ENCODE assay signal across 17 cellular contexts in the genomic region with DNA sequence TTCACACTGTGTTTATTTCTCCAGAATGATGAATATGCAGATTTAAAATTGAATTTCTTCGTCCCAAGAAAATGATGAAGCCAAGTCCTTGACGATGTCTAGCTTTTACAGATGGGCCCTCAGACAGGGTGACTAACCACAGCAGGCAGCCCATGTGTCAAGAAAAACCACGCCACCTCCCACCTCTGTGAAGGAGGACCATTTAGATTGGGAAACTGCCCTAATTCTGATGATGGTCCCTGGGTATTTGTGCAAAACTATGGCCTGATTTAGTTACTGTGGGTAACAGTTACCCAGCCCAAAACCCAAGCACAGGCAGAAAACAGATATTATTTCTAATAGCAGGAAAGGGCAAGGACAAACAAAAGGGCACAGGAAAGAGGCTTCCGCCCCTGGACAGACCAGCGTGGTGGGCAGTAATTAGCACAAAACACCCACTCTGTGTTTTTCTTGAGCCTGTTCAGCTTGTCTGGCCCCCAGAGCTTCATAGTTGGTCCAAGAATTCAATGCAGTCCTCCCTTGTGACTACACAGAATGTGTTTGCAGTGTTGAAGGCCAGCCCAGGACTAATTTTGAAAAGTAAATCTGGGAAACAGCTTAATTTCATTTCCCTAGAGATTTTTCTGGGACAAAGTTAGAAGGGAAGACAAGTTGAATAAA. TPM values are rescaled to one million over a fixed set of nuclear protein-coding genes. Genes with fewer than 3 reads are reported as not detected.
DNase-seq lines count a peak whose midpoint lies in the region; ATAC-seq, FAIRE-seq and TF ChIP-seq lines count a peak whose summit lies in the region.
"Had no signal": no experiment of that assay in that cellular context is flagged by ENCODE, and none has a peak within 500 bp of the region (broad histone marks: within the 10 kb centered on the region; RNA-seq: fewer than 3 reads in every experiment).

No MANE protein-coding gene starts in this region.

- no peak for TF ChIP-seq RAD21 in IMR-90 (IDR thresholded peaks at IDR 0.05; ENCODE audit: low read length)

- DNase-seq in IMR-90, result peak; percentile 6
- DNase-seq in chondrocyte (ENCODE audit: low spot score), result no peak
- DNase-seq in UCSD-AML1 (lab: John Stamatoyannopoulos, UW; ENCODE audit: unreplicated experiment), result no peak
- no peak for DNase-seq in frontal cortex (ENCODE audit: low spot score in 2 of 2)
- no peak for DNase-seq in NCI-H1048 (lab: John Stamatoyannopoulos, UW)
- DNase-seq: activated CD4-positive, alpha-beta T cell treated with anti-CD3 and anti-CD28 coated beads, Interleukin-2, amount 50 U/mL, for 4 hours; activated T-cell treated with anti-CD3 and anti-CD28 coated beads, Interleukin-2, amount 50 U/mL, for 72 hours; amniotic stem cell; glutamatergic neuron; NCI-H1930; right lobe of liver; T-helper 9 cell had no signal

- H3K27ac ChIP-seq in IMR-90 (ENCODE audit: insufficient read depth, low read length) (no peak overlapping the region), mesodermal cell (ENCODE audit: low read depth, low read length, severe bottlenecking) (peak overlapping the region; percentile 33), subcutaneous abdominal adipose tissue (ENCODE audit: low read depth, low read length) (peak overlapping the region; percentile 96)
- H3K27ac ChIP-seq: right lobe of liver had no signal

- H3K4ac ChIP-seq in IMR-90 (ENCODE audit: low read depth, low read length), result no peak overlapping the region

- H3K27me3 ChIP-seq in IMR-90 (ENCODE audit: control insufficient read depth, insufficient read depth, low read length), result no peaks in the 10 kb centered on the region; the same call in 1 of the 2 replicates
- H3K27me3 ChIP-seq in subcutaneous abdominal adipose tissue (ENCODE audit: control insufficient read depth in 5 of 5, insufficient read depth in 4 of 5, low read length in 5 of 5), result no peaks in the 10 kb centered on the region
- H3K27me3 ChIP-seq: right lobe of liver had no signal

- dilution Hi-C loops in IMR-90 (cut with HindIII; ENCODE audit: low sequenced_read_pairs, unreplicated experiment), result no loop called here

- H4K91ac ChIP-seq in IMR-90 (ENCODE audit: insufficient read depth, low read depth, low read length), result no peak overlapping the region

- no peak overlapping the region for H2BK20ac ChIP-seq in IMR-90 (ENCODE audit: low read depth, low read length)

- H3K18ac ChIP-seq in IMR-90 (ENCODE audit: low read depth, low read length), result no peak overlapping the region

- no peaks in the 10 kb centered on the region for H4K20me1 ChIP-seq in IMR-90 (ENCODE audit: insufficient read depth, low read length)

- H3K9ac ChIP-seq in IMR-90 (ENCODE audit: low read depth, low read length), result no peak overlapping the region
- peak overlapping the region; percentile 29 to 63 (median 53) for H3K9ac ChIP-seq in subcutaneous abdominal adipose tissue (ENCODE audit: low read length in 5 of 5)

- no peak overlapping the region for H3K56ac ChIP-seq in IMR-90 (ENCODE audit: extremely low read depth, insufficient read depth, low read length)

- H3K9me1 ChIP-seq in IMR-90 (ENCODE audit: insufficient read depth, low read length), result no peaks in the 10 kb centered on the region; the same call in 1 of the 2 replicates

- H4K8ac ChIP-seq in IMR-90 (ENCODE audit: low read depth in 2 of 2, low read length in 2 of 2), result no peak overlapping the region

- H3K4me3 ChIP-seq in IMR-90 (ENCODE audit: insufficient read depth, low read depth, low read length) (no peak overlapping the region), mesodermal cell (ENCODE audit: extremely low read depth, insufficient read depth, low read length, poor library complexity, severe bottlenecking) (no peak overlapping the region), subcutaneous abdominal adipose tissue (ENCODE audit: low read depth in 1 of 5, low read length in 5 of 5) (peak overlapping the region in 3 of 5 donors; percentile 17 to 51 (median 19))
- H3K4me3 ChIP-seq: right lobe of liver had no signal

- in situ Hi-C loops in IMR-90 (cut with MboI; ENCODE audit: low sequenced_read_pairs), result loop anchor here (25.0 kb wide), 1 partner anchor 1283 kb away; no protein-coding TSS in a partner anchor

- no peak overlapping the region for H2AFZ ChIP-seq in IMR-90 (replicated peaks; ENCODE audit: low read length, poor library complexity)

- H3K4me1 Mint-ChIP-seq in chondrocyte (ENCODE audit: low read depth), result peaks cover 19% of the 10 kb centered on the region
- H3K4me1 Mint-ChIP-seq: B cell had no signal

- H2AK5ac ChIP-seq in IMR-90 (ENCODE audit: low read depth, low read length), result no peak overlapping the region

- WGBS in IMR-90 (ENCODE audit: extremely low coverage in 2 of 2, insufficient read length in 1 of 2), 2 experiments, result no CpG with 5 or more reads among the region's 5 CpGs
- WGBS in mesodermal cell (ENCODE audit: insufficient coverage in 2 of 2), 2 experiments, result 83 to 85% methylated on average over 2 to 3 of the region's 5 CpGs

- H2BK120ac ChIP-seq in IMR-90 (ENCODE audit: low read depth, low read length), result no peak overlapping the region

- no TSS peak for BruUV-seq in IMR-90 (replicated peaks; lab: Mats Ljungman, UMichigan)

- no peak overlapping the region for H3K14ac ChIP-seq in IMR-90 (replicated peaks; ENCODE audit: low read depth, low read length)

- H4K5ac ChIP-seq in IMR-90 (ENCODE audit: low read depth, low read length), result no peak overlapping the region

- TF ChIP-seq POLR2A in IMR-90 (IDR thresholded peaks at IDR 0.05; ENCODE audit: low read depth, low read length), result no peak

- no peak overlapping the region for H3K4me3 Mint-ChIP-seq in chondrocyte (ENCODE audit: unreplicated experiment)
- H3K4me3 Mint-ChIP-seq: activated T-cell treated with anti-CD3 and anti-CD28 coated beads, Interleukin-2, amount 50 U/mL, for 72 hours; B cell had no signal

- peak overlapping the region; percentile 37 for H3K27ac Mint-ChIP-seq in chondrocyte (ENCODE audit: unreplicated experiment)
- H3K27ac Mint-ChIP-seq: activated T-cell treated with anti-CD3 and anti-CD28 coated beads, Interleukin-2, amount 50 U/mL, for 72 hours; B cell had no signal

- POLR2A ChIA-PET in IMR-90 (lab: Charles Lee; ENCODE audit: unreplicated experiment), result no interaction called here

- H2AK9ac ChIP-seq in IMR-90 (replicated peaks; ENCODE audit: low read depth, low read length, poor library complexity), result no peak overlapping the region

- no peak overlapping the region for H3K4me2 ChIP-seq in IMR-90 (ENCODE audit: low read depth, low read length)

- H3K27me3 Mint-ChIP-seq in chondrocyte (ENCODE audit: low read depth), result no peaks in the 10 kb centered on the region
- H3K27me3 Mint-ChIP-seq: B cell had no signal

- TF ChIP-seq CTCF in IMR-90 (conservative IDR thresholded peaks at IDR 0.05; ENCODE audit: low read depth, low read length), result no peak
- no peak for TF ChIP-seq CTCF in chondrocyte (IDR thresholded peaks at IDR 0.05)

- H3K36me3 Mint-ChIP-seq in chondrocyte (ENCODE audit: low read depth), result no peaks in the 10 kb centered on the region

- intact Hi-C loops in IMR-90 (cut with micrococcal nuclease), result no loop called here

- no peaks in the 10 kb centered on the region for H3K9me3 Mint-ChIP-seq in chondrocyte (ENCODE audit: low read depth)
- H3K9me3 Mint-ChIP-seq: activated T-cell treated with anti-CD3 and anti-CD28 coated beads, Interleukin-2, amount 50 U/mL, for 72 hours had no signal

- peak; percentile 32; the same call in 1 of the 2 replicates for ATAC-seq in IMR-90 (ENCODE audit: low read depth)
- ATAC-seq in GM18502 (IDR thresholded peaks at IDR 0.05; ENCODE audit: poor library complexity, unreplicated experiment), result no peak
- ATAC-seq: activated T-cell treated with anti-CD3 and anti-CD28 coated beads, Interleukin-2, amount 50 U/mL, for 72 hours; right lobe of liver had no signal

- no peak overlapping the region for H2BK15ac ChIP-seq in IMR-90 (ENCODE audit: low read depth, low read length)

- H3K36me3 ChIP-seq in IMR-90 (ENCODE audit: control insufficient read depth, insufficient read depth, low read length) (no peaks in the 10 kb centered on the region), mesodermal cell (ENCODE audit: control insufficient read depth, insufficient read depth, low read length) (no peaks in the 10 kb centered on the region), subcutaneous abdominal adipose tissue (ENCODE audit: control insufficient read depth in 5 of 5, insufficient read depth in 5 of 5, low read length in 5 of 5) (no peaks in the 10 kb centered on the region)
- H3K36me3 ChIP-seq: right lobe of liver had no signal

- FAIRE-seq in frontal cortex (lab: Jason Lieb, UNC), result no peak
- FAIRE-seq: keratinocyte had no signal

- H3K9me3 ChIP-seq in IMR-90 (ENCODE audit: control insufficient read depth, insufficient read depth, low read length) (no peaks in the 10 kb centered on the region), mesodermal cell (ENCODE audit: control insufficient read depth, low read length) (no peaks in the 10 kb centered on the region), subcutaneous abdominal adipose tissue (ENCODE audit: control insufficient read depth in 5 of 5, low read length in 5 of 5) (no peaks in the 10 kb centered on the region)
- H3K9me3 ChIP-seq: right lobe of liver had no signal

- H3K23ac ChIP-seq in IMR-90 (ENCODE audit: low read depth, low read length), result no peak overlapping the region

- H3K4me1 ChIP-seq in IMR-90 (ENCODE audit: control insufficient read depth, insufficient read depth, low read length), result peaks cover 5% of the 10 kb centered on the region
- H3K4me1 ChIP-seq in mesodermal cell (ENCODE audit: control insufficient read depth, insufficient read depth, low read length, poor library complexity, severe bottlenecking), result peaks cover 22% of the 10 kb centered on the region
- H3K4me1 ChIP-seq in subcutaneous abdominal adipose tissue (ENCODE audit: control insufficient read depth in 5 of 5, insufficient read depth in 5 of 5, low read length in 5 of 5), result peaks cover 13 to 41% (median 29%) of the 10 kb centered on the region in 5 donors
- H3K4me1 ChIP-seq: right lobe of liver had no signal

- H2BK5ac ChIP-seq in IMR-90 (ENCODE audit: low read depth, low read length, poor library complexity, severe bottlenecking), result no peak overlapping the region

- CTCF ChIA-PET in IMR-90 (lab: Yijun Ruan, JAX), result no interaction called here

- H3K79me1 ChIP-seq in IMR-90 (ENCODE audit: low read depth in 1 of 2, low read length in 2 of 2), result no peaks in the 10 kb centered on the region

TF ChIP-seq in IMR-90, 13 proteins besides CTCF, POLR2A, EP300 and RAD21 (continues in another document):
- no peak for TF ChIP-seq MAZ (IDR thresholded peaks at IDR 0.05; ENCODE audit: borderline replicate concordance, low read depth, low read length)
- no peak for TF ChIP-seq RFX5 (IDR thresholded peaks at IDR 0.05; ENCODE audit: low read depth, low read length)

RNA-seq across cellular contexts. Expression of gene LMO4, which starts 49.3 kb away (rescaled TPM):
- total RNA-seq in IMR-90 (2012; rRNA removed), result 85.8 and 98.9 TPM in 2 replicates
- 99.7 and 109 TPM in 2 replicates for polyA plus RNA-seq in IMR-90 (2012; rRNA removed)
- 38.5 and 80.5 TPM in 2 replicates for polyA plus RNA-seq in IMR-90 (2012; cell fraction: cytosol; rRNA removed)
- polyA plus RNA-seq in IMR-90 (2012; cell fraction: nucleus; rRNA removed; ENCODE audit: low replicate concordance), result 82.0 and 132 TPM in 2 replicates
- 26.8 to 37.6 TPM (median 36.1 TPM) in 3 replicates for total RNA-seq in chondrocyte
- polyA plus RNA-seq in mesodermal cell (2013, experiment 1 of 2), result 81.6 TPM
- polyA plus RNA-seq in mesodermal cell (2013, experiment 2 of 2), result 72.1 TPM
- 797 TPM for total RNA-seq in frontal cortex

Comparison
In these comparisons a context has a peak if more than half of its experiments do, and no peak if none do; other contexts are left out.
1. H3K4me3 ChIP-seq: peak in subcutaneous abdominal adipose tissue (3 of 5); none in IMR-90 (single experiment) and mesodermal cell (single experiment).